26 cellular contexts compared by ENCODE assay signal in genomic region chr14:70152081-70152480, GRCh38. TPM values are rescaled to one million over a fixed set of nuclear protein-coding genes. Genes with fewer than 3 reads are reported as not detected.
"Had no signal": no experiment of that assay in that cellular context is flagged by ENCODE, and none has a peak within 500 bp of the region (broad histone marks: within the 10 kb centered on the region; RNA-seq: fewer than 3 reads in every experiment).

No MANE protein-coding gene starts in this region.

- H3K4me3 Mint-ChIP-seq: naive thymus-derived CD4-positive, alpha-beta T cell; natural killer cell; nephron; stimulated activated effector memory CD8-positive, alpha-beta T cell treated with anti-CD3 and anti-CD28 coated beads, Interleukin-12 subunit alpha, Interleukin-12 subunit beta, amount 100 ng/mL, for 72 hours; stimulated activated naive B cell treated with anti-CD40 and anti-IgM and Interleukin-4, amounts not matched to agents 10 μg/mL and 1 μg/mL and 100 μg/mL, for 72 hours; stimulated activated naive CD8-positive, alpha-beta T cell treated with anti-CD3 and anti-CD28 coated beads, Interleukin-15, Interleukin-2, amounts not matched to agents 100 ng/mL and 50 ng/mL, for 24 hours had no signal

- H3K4me1 Mint-ChIP-seq: naive thymus-derived CD4-positive, alpha-beta T cell; natural killer cell; nephron; stimulated activated effector memory CD8-positive, alpha-beta T cell treated with anti-CD3 and anti-CD28 coated beads, Interleukin-12 subunit alpha, Interleukin-12 subunit beta, amount 100 ng/mL, for 72 hours; stimulated activated naive B cell treated with anti-CD40 and anti-IgM and Interleukin-4, amounts not matched to agents 10 μg/mL and 1 μg/mL and 100 μg/mL, for 72 hours had no signal

- DNase-seq: naive thymus-derived CD4-positive, alpha-beta T cell; natural killer cell; pancreas; right cardiac atrium; right lobe of liver; sigmoid colon; small intestine; stimulated activated CD4-positive, alpha-beta T cell treated with anti-CD3 and anti-CD28 coated beads, Interleukin-15, amount 100 ng/mL, for 24 hours; stimulated activated CD4-positive, alpha-beta T cell treated with anti-CD3 and anti-CD28 coated beads, Interleukin-2, amount 100 ng/mL, for 24 hours; stimulated activated CD4-positive, alpha-beta T cell treated with anti-CD3 and anti-CD28 coated beads, Interleukin-2, amount 100 ng/mL, for 48 hours; stimulated activated CD4-positive, alpha-beta T cell treated with anti-CD3 and anti-CD28 coated beads, Interleukin-4, amount 100 ng/mL, for 24 hours; stimulated activated naive B cell treated with anti-CD40 and anti-IgM and Interleukin-4, amounts not matched to agents 10 μg/mL and 1 μg/mL and 100 μg/mL, for 72 hours; stimulated activated naive CD4-positive, alpha-beta T cell treated with Interleukin-2 at 50 U/mL for 16 hours; stomach; thyroid gland; trophoblast cell; upper lobe of left lung had no signal

- H3K36me3 ChIP-seq: neutrophil, pancreas, prostate gland, right lobe of liver, sigmoid colon, stomach, thoracic aorta, thyroid gland, tibial nerve, upper lobe of left lung, vagina had no signal

- ATAC-seq: naive thymus-derived CD4-positive, alpha-beta T cell; natural killer cell; pancreas; right cardiac atrium; right lobe of liver; stimulated activated naive B cell treated with anti-CD40 and anti-IgM and Interleukin-4, amounts not matched to agents 10 μg/mL and 1 μg/mL and 100 μg/mL, for 72 hours had no signal

- H3K27ac ChIP-seq: neutrophil, pancreas, prostate gland, right lobe of liver, sigmoid colon, stomach, thoracic aorta, thyroid gland, tibial nerve, upper lobe of left lung, vagina had no signal

- H3K4me3 ChIP-seq: pancreas, prostate gland, right lobe of liver, sigmoid colon, stomach, thoracic aorta, thyroid gland, tibial nerve, upper lobe of left lung, vagina had no signal

- H3K27ac Mint-ChIP-seq: naive thymus-derived CD4-positive, alpha-beta T cell; natural killer cell; nephron; stimulated activated effector memory CD8-positive, alpha-beta T cell treated with anti-CD3 and anti-CD28 coated beads, Interleukin-12 subunit alpha, Interleukin-12 subunit beta, amount 100 ng/mL, for 72 hours; stimulated activated naive B cell treated with anti-CD40 and anti-IgM and Interleukin-4, amounts not matched to agents 10 μg/mL and 1 μg/mL and 100 μg/mL, for 72 hours; stimulated activated naive CD8-positive, alpha-beta T cell treated with anti-CD3 and anti-CD28 coated beads, Interleukin-15, Interleukin-2, amounts not matched to agents 100 ng/mL and 50 ng/mL, for 24 hours had no signal

- H3K27me3 ChIP-seq: neutrophil, pancreas, right lobe of liver, sigmoid colon, thyroid gland, tibial nerve, upper lobe of left lung, vagina had no signal

- H3K9me3 ChIP-seq: neutrophil, pancreas, prostate gland, right lobe of liver, sigmoid colon, stomach, thoracic aorta, thyroid gland, tibial nerve, upper lobe of left lung, vagina had no signal

- H3K36me3 Mint-ChIP-seq: naive thymus-derived CD4-positive, alpha-beta T cell; natural killer cell; stimulated activated effector memory CD8-positive, alpha-beta T cell treated with anti-CD3 and anti-CD28 coated beads, Interleukin-12 subunit alpha, Interleukin-12 subunit beta, amount 100 ng/mL, for 72 hours; stimulated activated naive B cell treated with anti-CD40 and anti-IgM and Interleukin-4, amounts not matched to agents 10 μg/mL and 1 μg/mL and 100 μg/mL, for 72 hours had no signal

- H3K9me3 Mint-ChIP-seq: naive thymus-derived CD4-positive, alpha-beta T cell; natural killer cell; nephron; stimulated activated effector memory CD8-positive, alpha-beta T cell treated with anti-CD3 and anti-CD28 coated beads, Interleukin-12 subunit alpha, Interleukin-12 subunit beta, amount 100 ng/mL, for 72 hours; stimulated activated naive B cell treated with anti-CD40 and anti-IgM and Interleukin-4, amounts not matched to agents 10 μg/mL and 1 μg/mL and 100 μg/mL, for 72 hours; stimulated activated naive CD8-positive, alpha-beta T cell treated with anti-CD3 and anti-CD28 coated beads, Interleukin-15, Interleukin-2, amounts not matched to agents 100 ng/mL and 50 ng/mL, for 24 hours had no signal

- H3K4me1 ChIP-seq: pancreas, prostate gland, right lobe of liver, stomach, thyroid gland, tibial nerve, upper lobe of left lung, vagina had no signal

RNA-seq across cellular contexts. Expression of gene SLC8A3, which starts 36.7 kb away (rescaled TPM):
- total RNA-seq: osteocyte had no signal
- polyA plus RNA-seq: naive thymus-derived CD4-positive, alpha-beta T cell had no signal
